ENCODE assay signal across 21 cellular contexts in genomic region chr5:146595088-146595487, GRCh38.
DNase-seq lines count a peak whose midpoint lies in the region; ATAC-seq and TF ChIP-seq lines count a peak whose summit lies in the region.
"Had no signal": no experiment of that assay in that cellular context is flagged by ENCODE, and none has a peak within 500 bp of the region (broad histone marks: within the 10 kb centered on the region; RNA-seq: fewer than 3 reads in every experiment).

No MANE protein-coding gene starts in this region.

- H3K27me3 ChIP-seq in HCT116 (ENCODE audit: insufficient read depth, low read length), result peaks cover 36% of the 10 kb centered on the region
- no peaks in the 10 kb centered on the region for H3K27me3 ChIP-seq in hepatocyte
- H3K27me3 ChIP-seq: thyroid gland, uterus had no signal

- H2AFZ ChIP-seq in HCT116 (ENCODE audit: low read depth, low read length, poor library complexity, severe bottlenecking) (no peak overlapping the region), hepatocyte (no peak overlapping the region)

- POLR2A ChIA-PET in HCT116 (lab: Charles Lee), result no interaction called here

- H4K20me1 ChIP-seq in HCT116 (ENCODE audit: insufficient read depth) (no peaks in the 10 kb centered on the region), hepatocyte (ENCODE audit: insufficient read depth, poor library complexity, severe bottlenecking) (no peaks in the 10 kb centered on the region)

- H3K4me2 ChIP-seq in HCT116 (ENCODE audit: low read length) (no peak overlapping the region), hepatocyte (no peak overlapping the region)

- H3K9me2 ChIP-seq in HCT116 (ENCODE audit: insufficient read depth) (no peaks in the 10 kb centered on the region), hepatocyte (replicated peaks; ENCODE audit: insufficient read depth) (no peaks in the 10 kb centered on the region)

- intact Hi-C loops in HCT116 (cut with micrococcal nuclease), result no loop called here

- ATAC-seq in HCT116 (no peak; the same call in 1 of the 2 replicates), esophagus mucosa (no peak)

- H3K9ac ChIP-seq in HCT116 (ENCODE audit: low read length), result no peak overlapping the region

- TF ChIP-seq POLR2A in HCT116 (IDR thresholded peaks at IDR 0.05; ENCODE audit: borderline replicate concordance, extremely low read depth, insufficient read depth, insufficient read length), result no peak

- no peaks in the 10 kb centered on the region for H3K9me3 ChIP-seq in HCT116 (ENCODE audit: control insufficient read depth in 1 of 2, insufficient read depth in 1 of 2, low read depth in 1 of 2, low read length in 2 of 2)
- H3K9me3 ChIP-seq in hepatocyte (ENCODE audit: low read depth), result no peaks in the 10 kb centered on the region
- H3K9me3 ChIP-seq: thyroid gland, uterus had no signal

- H3K36me3 ChIP-seq in HCT116 (ENCODE audit: control insufficient read depth in 1 of 2, insufficient read depth in 2 of 2, low read length in 2 of 2), result no peaks in the 10 kb centered on the region
- no peaks in the 10 kb centered on the region for H3K36me3 ChIP-seq in hepatocyte (replicated peaks; ENCODE audit: insufficient read depth, low read depth)
- H3K36me3 ChIP-seq: thyroid gland, uterus had no signal

- CTCF ChIA-PET in HCT116 (lab: Charles Lee), result no interaction called here

- no TSS peak for BruUV-seq in HCT116 (replicated peaks; lab: Mats Ljungman, UMichigan)

- no peaks in the 10 kb centered on the region for H3K79me2 ChIP-seq in HCT116 (ENCODE audit: insufficient read depth, low read length)
- no peaks in the 10 kb centered on the region for H3K79me2 ChIP-seq in hepatocyte

- DNase-seq in DMS53 (lab: John Stamatoyannopoulos, UW) (peak; percentile 31), DMS53 treated with DMSO at 0.1 percent for 48 hours (lab: John Stamatoyannopoulos, UW; ENCODE audit: unreplicated experiment) (no peak), HCT116 (ENCODE audit: low read depth, low spot score) (no peak), OCI-M1 (lab: John Stamatoyannopoulos, UW) (peak; percentile 1), hepatocyte (ENCODE audit: low spot score) (peak; percentile 10), NCI-H226 (no peak)
- no peak for DNase-seq in activated CD4-positive, CD25-positive, alpha-beta regulatory T cell treated with anti-CD3 and anti-CD28 coated beads, Interleukin-2, amount 50 U/mL, for 72 hours
- DNase-seq: 8988T; activated CD4-positive, alpha-beta T cell treated with anti-CD3 and anti-CD28 coated beads, Interleukin-2, amount 10 ng/mL, durations not matched to agents 24 days and 14 days; activated gamma-delta T cell treated with Interleukin-2 at 50 U/mL for 16 hours; activated naive CD8-positive, alpha-beta T cell treated with anti-CD3 and anti-CD28 coated beads, Interleukin-2, amount 10 ng/mL, durations not matched to agents 7 days and 5 days; aorta; Calu3; NCI-H1105; NCI-H2029; NCI-H748 treated with DMSO at 0.1 percent for 48 hours; nephron progenitor cell; stimulated activated CD4-positive, alpha-beta T cell treated with anti-CD3 and anti-CD28 coated beads, Interleukin-4, amount 100 ng/mL, for 24 hours; thyroid gland; uterus had no signal

- WGBS in hepatocyte (ENCODE audit: low lambda C conversion rate, missing lambda C conversion rate), result 72% methylated on average over 2 of the region's 2 CpGs

- TF ChIP-seq CTCF in HCT116 (IDR thresholded peaks at IDR 0.05 in 2 of 3, conservative IDR thresholded peaks at IDR 0.05 in 1 of 3; ENCODE audit: borderline replicate concordance in 1 of 3, insufficient read depth in 1 of 3, low read depth in 2 of 3, low read length in 2 of 3) (peak in 2 of 3 experiments; percentile 6 to 10; a peak in 1 of 6 replicates), hepatocyte (IDR thresholded peaks at IDR 0.05; ENCODE audit: poor library complexity) (no peak)

- no peaks in the 10 kb centered on the region for H3K4me1 ChIP-seq in HCT116 (ENCODE audit: control insufficient read depth in 1 of 2, insufficient read depth in 2 of 2, low read length in 2 of 2)
- H3K4me1 ChIP-seq in hepatocyte (ENCODE audit: insufficient read depth), result no peaks in the 10 kb centered on the region
- H3K4me1 ChIP-seq: thyroid gland, uterus had no signal

- H3K27ac ChIP-seq in HCT116 (ENCODE audit: low read depth, low read length) (no peak overlapping the region), hepatocyte (no peak overlapping the region)
- H3K27ac ChIP-seq: thyroid gland, uterus had no signal

- TF ChIP-seq RAD21 in HCT116 (IDR thresholded peaks at IDR 0.05; ENCODE audit: low read depth), result peak; percentile 37

- RAD21 ChIA-PET in HCT116 (lab: Charles Lee; ENCODE audit: low non-redundant PET in 1 of 2, low total read pairs in 2 of 2, uncharacterized antibody in 2 of 2, unreplicated experiment in 2 of 2), result no interaction called here

- H3K4me3 ChIP-seq in HCT116 (replicated peaks in 1 of 2; ENCODE audit: low read depth in 1 of 2, low read length in 2 of 2) (no peak overlapping the region), hepatocyte (no peak overlapping the region)
- H3K4me3 ChIP-seq: thyroid gland, uterus had no signal

TF ChIP-seq in HCT116, 20 proteins besides CTCF, POLR2A, EP300 and RAD21:
- TF ChIP-seq ZNF274 (IDR thresholded peaks at IDR 0.05; ENCODE audit: low read depth, low read length) (no peak), SIN3A (IDR thresholded peaks at IDR 0.05; ENCODE audit: low read depth) (no peak)

Comparison
In these comparisons a context has a peak if more than half of its experiments do, and no peak if none do; other contexts are left out.
1. DNase-seq: peak in DMS53 (single experiment), OCI-M1 (single experiment) and hepatocyte (single experiment); none in DMS53 treated with DMSO at 0.1 percent for 48 hours (single experiment), HCT116 (single experiment), activated CD4-positive, CD25-positive, alpha-beta regulatory T cell treated with anti-CD3 and anti-CD28 coated beads, Interleukin-2, amount 50 U/mL, for 72 hours (single experiment) and NCI-H226 (single experiment).